Comparison of ENCODE assay signal across 31 cellular contexts in the genomic region with DNA sequence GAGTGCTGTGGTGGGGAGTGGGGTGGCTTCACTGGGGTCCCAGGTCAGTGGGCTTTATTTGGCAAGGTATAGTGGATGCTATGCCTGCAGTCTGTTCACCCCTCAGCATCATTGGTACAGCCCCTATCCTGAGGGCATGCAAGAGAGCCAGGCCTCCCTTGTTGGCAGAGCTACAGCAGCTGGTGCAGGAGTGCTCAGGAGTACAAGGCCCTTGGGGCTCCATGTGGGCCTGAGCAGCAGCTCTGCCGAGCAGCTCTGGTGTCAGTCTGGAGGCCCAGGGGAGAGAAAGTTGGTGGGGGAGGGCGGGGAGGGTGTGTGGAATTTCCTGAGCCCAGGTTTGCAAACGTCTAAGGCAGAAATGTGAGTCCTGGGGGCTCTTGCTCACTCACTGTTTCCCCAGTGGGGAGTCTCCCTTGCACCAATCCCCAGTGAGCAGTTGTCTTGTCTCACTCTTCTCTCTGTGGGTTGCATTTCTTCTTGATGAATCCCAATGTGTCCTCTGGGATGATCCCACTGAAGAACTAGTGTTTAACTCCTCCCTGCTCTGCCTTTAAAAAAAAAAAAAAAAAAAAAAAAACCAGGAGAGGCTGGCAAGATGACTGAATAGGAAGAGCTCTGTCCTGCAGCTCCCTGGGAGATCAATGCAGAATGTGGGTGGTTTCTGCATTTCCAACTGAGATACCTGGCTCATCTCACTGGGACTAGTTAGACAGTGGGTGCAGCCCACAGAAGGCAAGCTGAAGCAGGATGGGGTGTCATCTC. TPM values are rescaled to one million over a fixed set of nuclear protein-coding genes. Genes with fewer than 3 reads are reported as not detected.
DNase-seq lines count a peak whose midpoint lies in the region; FAIRE-seq and TF ChIP-seq lines count a peak whose summit lies in the region.
"Had no signal": no experiment of that assay in that cellular context is flagged by ENCODE, and none has a peak within 500 bp of the region (broad histone marks: within the 10 kb centered on the region; RNA-seq: fewer than 3 reads in every experiment).

No MANE protein-coding gene starts in this region.

- peaks cover 29% of the 10 kb centered on the region for H3K27me3 Mint-ChIP-seq in activated naive CD4-positive, alpha-beta T cell treated with anti-CD3 and anti-CD28 coated beads for 36 hours (ENCODE audit: low read depth)

- CTCF ChIA-PET in activated naive CD4-positive, alpha-beta T cell treated with anti-CD3 and anti-CD28 coated beads for 36 hours (lab: Charles Lee), result no interaction called here

- no peak overlapping the region for H3K27ac Mint-ChIP-seq in activated naive CD4-positive, alpha-beta T cell treated with anti-CD3 and anti-CD28 coated beads for 36 hours
- H3K27ac Mint-ChIP-seq: activated naive CD8-positive, alpha-beta T cell; progenitor cell of endocrine pancreas; stimulated activated naive CD8-positive, alpha-beta T cell treated with anti-CD3 and anti-CD28 coated beads, Interleukin-15, amount 100 ng/mL, for 72 hours had no signal

- H3K56ac ChIP-seq in mesendoderm (ENCODE audit: low read length), result peak overlapping the region; percentile 10

- peak overlapping the region; percentile 13; the same call in 1 of the 2 replicates for H3K9ac ChIP-seq in ES-I3 (ENCODE audit: low read depth, low read length)
- no peak overlapping the region for H3K9ac ChIP-seq in mesendoderm (ENCODE audit: low read length)
- no peak overlapping the region for H3K9ac ChIP-seq in kidney (ENCODE audit: low read length in 2 of 2)

- H3K4me2 ChIP-seq in mesendoderm (ENCODE audit: low read length), result no peak overlapping the region
- H3K4me2 ChIP-seq: hepatocyte had no signal

- no peak for TF ChIP-seq POLR2A in stomach (IDR thresholded peaks at IDR 0.05)

- WGBS in mesendoderm (ENCODE audit: extremely low coverage, insufficient coverage, low lambda C conversion rate), result no CpG with 5 or more reads among the region's 3 CpGs
- 31 to 55% (median 39%) methylated on average over 3 of the region's 3 CpGs for WGBS in stomach, 5 donors

- H3K36me3 ChIP-seq in ES-I3 (ENCODE audit: insufficient read depth, low read length) (no peaks in the 10 kb centered on the region), mesendoderm (ENCODE audit: control insufficient read depth, insufficient read depth, low read length) (no peaks in the 10 kb centered on the region), kidney (ENCODE audit: control insufficient read depth in 1 of 2, insufficient read depth in 2 of 2, low read length in 2 of 2) (no peaks in the 10 kb centered on the region), stomach (no peaks in the 10 kb centered on the region)
- H3K36me3 ChIP-seq: ascending aorta, tibial nerve had no signal

- H4K8ac ChIP-seq in mesendoderm (ENCODE audit: low read depth, low read length), result no peak overlapping the region

- H3K27ac ChIP-seq in mesendoderm (ENCODE audit: low read depth, low read length) (peak overlapping the region; percentile 34), kidney (ENCODE audit: low read depth in 2 of 2, low read length in 2 of 2) (no peak overlapping the region), stomach (no peak overlapping the region)
- H3K27ac ChIP-seq: ascending aorta, C4-2B, hepatocyte, tibial nerve had no signal

- H3K27me3 ChIP-seq in mesendoderm (ENCODE audit: insufficient read depth, low read length, poor library complexity) (no peaks in the 10 kb centered on the region), stomach (peaks cover 0 to 13% (median 0%) of the 10 kb centered on the region in 3 donors)
- H3K27me3 ChIP-seq: ascending aorta, tibial nerve had no signal

- H3K36me3 Mint-ChIP-seq in activated naive CD4-positive, alpha-beta T cell treated with anti-CD3 and anti-CD28 coated beads for 36 hours (ENCODE audit: low read depth), result no peaks in the 10 kb centered on the region
- H3K36me3 Mint-ChIP-seq: activated naive CD8-positive, alpha-beta T cell had no signal

- H3K9me3 Mint-ChIP-seq in activated naive CD4-positive, alpha-beta T cell treated with anti-CD3 and anti-CD28 coated beads for 36 hours, result peaks cover 10% of the 10 kb centered on the region
- H3K9me3 Mint-ChIP-seq: central memory CD8-positive, alpha-beta T cell had no signal

- H3K79me2 ChIP-seq in mesendoderm (ENCODE audit: control insufficient read depth, insufficient read depth, low read length), result no peaks in the 10 kb centered on the region
- H3K79me2 ChIP-seq: hepatocyte had no signal

- DNase-seq in NCI-H1436 (lab: John Stamatoyannopoulos, UW) (peak; percentile 78), brain pericyte (ENCODE audit: low read depth, low spot score) (peak; percentile 33), mesendoderm (peak; percentile 91), kidney (no peak), SKM-1 treated with dmso at 0.1 percent for 144 hours (lab: John Stamatoyannopoulos, UW; ENCODE audit: unreplicated experiment) (no peak), stomach (no peak)
- no peak for DNase-seq in activated naive CD4-positive, alpha-beta T cell treated with anti-CD3 and anti-CD28 coated beads for 36 hours
- DNase-seq: activated CD4-positive, alpha-beta T cell treated with anti-CD3 and anti-CD28 coated beads, Interleukin-2, amount 50 U/mL, for 48 hours; activated CD8-positive, alpha-beta memory T cell treated with anti-CD3 and anti-CD28 coated beads, Interleukin-2, amount 50 U/mL, for 4 hours; GDM1; NCI-H1694; NCI-H2227 treated with DMSO at 0.1 percent for 48 hours; NCI-H82; stimulated activated CD4-positive, alpha-beta T cell treated with anti-CD3 and anti-CD28 coated beads, Interleukin-15, amount 100 ng/mL, for 24 hours; stimulated activated naive CD8-positive, alpha-beta T cell treated with anti-CD3 and anti-CD28 coated beads, Interleukin-15, amount 100 ng/mL, for 72 hours had no signal

- FAIRE-seq in kidney (lab: Jason Lieb, UNC), result no peak

- H3K9me3 ChIP-seq in ES-I3 (ENCODE audit: control insufficient read depth, insufficient read depth, low read length) (no peaks in the 10 kb centered on the region), kidney (ENCODE audit: control insufficient read depth in 1 of 2, low read length in 2 of 2) (no peaks in the 10 kb centered on the region), stomach (peaks cover 0 to 8% (median 4%) of the 10 kb centered on the region in 4 donors)

- H2BK5ac ChIP-seq in mesendoderm (ENCODE audit: low read length), result no peak overlapping the region

- H3K4me1 Mint-ChIP-seq in activated naive CD4-positive, alpha-beta T cell treated with anti-CD3 and anti-CD28 coated beads for 36 hours (ENCODE audit: low read depth), result no peaks in the 10 kb centered on the region
- H3K4me1 Mint-ChIP-seq: central memory CD8-positive, alpha-beta T cell; neural crest cell; stimulated activated naive CD8-positive, alpha-beta T cell treated with anti-CD3 and anti-CD28 coated beads, Interleukin-15, amount 100 ng/mL, for 72 hours had no signal

- intact Hi-C loops in kidney (cut with DNase I) (no loop called here), stomach (cut with DNase I; ENCODE audit: low total_unique reads) (no loop called here)
- intact Hi-C loops in activated naive CD4-positive, alpha-beta T cell treated with anti-CD3 and anti-CD28 coated beads for 36 hours (cut with micrococcal nuclease), result no loop called here

- TF ChIP-seq CTCF in kidney (IDR thresholded peaks at IDR 0.05; ENCODE audit: borderline replicate concordance, extremely low read depth, insufficient read depth) (no peak), stomach (IDR thresholded peaks at IDR 0.05) (no peak)

- H2AK5ac ChIP-seq in mesendoderm (ENCODE audit: low read length), result no peak overlapping the region

- peaks cover 24% of the 10 kb centered on the region for H3K4me1 ChIP-seq in ES-I3 (ENCODE audit: insufficient read depth, low read length)
- H3K4me1 ChIP-seq in mesendoderm (ENCODE audit: control insufficient read depth, low read depth, low read length), result peaks cover 10% of the 10 kb centered on the region
- H3K4me1 ChIP-seq in kidney (ENCODE audit: control insufficient read depth in 1 of 2, insufficient read depth in 1 of 2, low read depth in 1 of 2, low read length in 2 of 2), result no peaks in the 10 kb centered on the region
- no peaks in the 10 kb centered on the region for H3K4me1 ChIP-seq in stomach
- H3K4me1 ChIP-seq: ascending aorta had no signal

- H3K23ac ChIP-seq in mesendoderm (ENCODE audit: low read length), result no peak overlapping the region

- H3K4ac ChIP-seq in mesendoderm (ENCODE audit: low read depth, low read length), result no peak overlapping the region

- H3K4me3 Mint-ChIP-seq in activated naive CD4-positive, alpha-beta T cell treated with anti-CD3 and anti-CD28 coated beads for 36 hours, result no peak overlapping the region
- H3K4me3 Mint-ChIP-seq: activated naive CD8-positive, alpha-beta T cell; central memory CD8-positive, alpha-beta T cell; neural crest cell; stimulated activated naive CD8-positive, alpha-beta T cell treated with anti-CD3 and anti-CD28 coated beads, Interleukin-15, amount 100 ng/mL, for 72 hours had no signal

- H3K79me1 ChIP-seq in mesendoderm (ENCODE audit: low read length), result no peaks in the 10 kb centered on the region

- H4K5ac ChIP-seq in mesendoderm (ENCODE audit: low read length), result no peak overlapping the region

- no peak for TF ChIP-seq EP300 in stomach (IDR thresholded peaks at IDR 0.05)

- no peak overlapping the region for H3K4me3 ChIP-seq in mesendoderm (ENCODE audit: low read length)
- no peak overlapping the region for H3K4me3 ChIP-seq in kidney (ENCODE audit: low read length in 2 of 2)
- no peak overlapping the region for H3K4me3 ChIP-seq in stomach
- H3K4me3 ChIP-seq: ascending aorta, hepatocyte, lung, tibial nerve had no signal

- no peak overlapping the region for H2BK15ac ChIP-seq in mesendoderm (replicated peaks; ENCODE audit: low read depth)

- H3K18ac ChIP-seq in mesendoderm (ENCODE audit: low read length), result no peak overlapping the region

- no peak overlapping the region for H2BK120ac ChIP-seq in mesendoderm (ENCODE audit: low read depth, low read length)

RNA-seq across cellular contexts. Expression of gene CYP4X1, which starts 39.5 kb away (rescaled TPM):
- 1.4 TPM for polyA plus RNA-seq in mesendoderm (2013, experiment 1 of 2)
- polyA plus RNA-seq in mesendoderm (2013, experiment 2 of 2), result 1.1 TPM
- total RNA-seq in kidney (4.8 TPM), stomach (10 to 100 TPM in 3 of 5 donors, under 1 TPM in 2; 0.29 to 16.5 (median 10.6) TPM)
- polyA plus RNA-seq in kidney (ENCODE audit: insufficient read depth, low read depth, low replicate concordance) (5.6 TPM), stomach (10 to 100 TPM; 10.9 to 28.3 (median 12.8) TPM)
- not detected for total RNA-seq in activated naive CD4-positive, alpha-beta T cell treated with anti-CD3 and anti-CD28 coated beads for 36 hours
- total RNA-seq: fibroblast of villous mesenchyme, kidney epithelial cell, OCI-LY7 had no signal

RNA-seq across cellular contexts. Expression of gene CYP4A11, which starts 42.7 kb away (rescaled TPM):
- polyA plus RNA-seq in mesendoderm (2013, experiment 1 of 2), result not detected
- not detected for polyA plus RNA-seq in mesendoderm (2013, experiment 2 of 2)
- total RNA-seq in kidney (23.0 TPM), stomach (1 to 10 TPM in 1 of 5 donors, under 1 TPM in 1, not detected in 3; 0.92 to 2.2 TPM)
- polyA plus RNA-seq in kidney (ENCODE audit: insufficient read depth, low read depth, low replicate concordance) (384 TPM), stomach (under 1 TPM in 1 of 3 donors, not detected in 2; 0.68 TPM)
- not detected for total RNA-seq in activated naive CD4-positive, alpha-beta T cell treated with anti-CD3 and anti-CD28 coated beads for 36 hours
- total RNA-seq: ascending aorta, epithelial cell of proximal tubule, fibroblast of villous mesenchyme, H4, HT1080, kidney epithelial cell, lung, neural crest cell, OCI-LY7, progenitor cell of endocrine pancreas had no signal

Comparison
In these comparisons a context has a peak if more than half of its experiments do, and no peak if none do; other contexts are left out.
1. DNase-seq: peak in NCI-H1436 (single experiment), brain pericyte (single experiment) and mesendoderm (single experiment); none in kidney (single experiment), SKM-1 treated with dmso at 0.1 percent for 144 hours (single experiment), stomach (single experiment) and activated naive CD4-positive, alpha-beta T cell treated with anti-CD3 and anti-CD28 coated beads for 36 hours (single experiment).